In genomic region chr4:121823505-121824170, GRCh38 we compare ENCODE assay signal across 1 cellular context.
TF ChIP-seq lines count a peak whose summit lies in the region.

Gene CCNA2 (minus strand): TSS chr4:121823883. CDS start chr4:121823628, 255 bp downstream.

TF ChIP-seq in HepG2, 621 proteins besides CTCF, POLR2A, EP300 and RAD21 (continued from another document and continues in another):
- TF ChIP-seq GLMP (CRISPR knock-in tag; IDR thresholded peaks at IDR 0.05; ENCODE audit: borderline replicate concordance): no peak
- peak; percentile 95 for TF ChIP-seq MYC (CRISPR knock-in tag; IDR thresholded peaks at IDR 0.05; ENCODE audit: borderline replicate concordance)
- peak; percentile 92; the same call in 1 of the 2 replicates for TF ChIP-seq ZIK1 (CRISPR knock-in tag; IDR thresholded peaks at IDR 0.05; ENCODE audit: borderline replicate concordance, low read depth)
- peak; percentile 74; the same call in 1 of the 2 replicates for TF ChIP-seq ZNF598 (CRISPR knock-in tag; IDR thresholded peaks at IDR 0.05; ENCODE audit: borderline replicate concordance)
- TF ChIP-seq PHF8 (CRISPR knock-in tag; IDR thresholded peaks at IDR 0.05): peak; percentile 92
- peak; percentile 78 for TF ChIP-seq GABPB1 (CRISPR knock-in tag; IDR thresholded peaks at IDR 0.05)
- TF ChIP-seq ZNF557 (CRISPR knock-in tag; IDR thresholded peaks at IDR 0.05): 0 out of 2 replicates have a peak, but pooled peaks have one; percentile 48
- TF ChIP-seq ZNF17 (CRISPR knock-in tag; IDR thresholded peaks at IDR 0.05): no peak
- TF ChIP-seq KLF15 (CRISPR knock-in tag; IDR thresholded peaks at IDR 0.05; ENCODE audit: borderline replicate concordance): no peak
- no peak; the same call in 1 of the 2 replicates for TF ChIP-seq ARNTL (CRISPR knock-in tag; IDR thresholded peaks at IDR 0.05)
- TF ChIP-seq ZXDC (CRISPR knock-in tag; IDR thresholded peaks at IDR 0.05): 0 out of 2 replicates have a peak, but pooled peaks have one; percentile 45
- TF ChIP-seq CEBPB (IDR thresholded peaks at IDR 0.05; ENCODE audit: borderline replicate concordance, low read depth, low read length): peak; percentile 62; the same call in 1 of the 2 replicates
- TF ChIP-seq SMARCC2 (IDR thresholded peaks at IDR 0.05): no peak
- TF ChIP-seq NFRKB (IDR thresholded peaks at IDR 0.05): no peak
- TF ChIP-seq ZNF841 (CRISPR knock-in tag; IDR thresholded peaks at IDR 0.05; ENCODE audit: borderline replicate concordance): 0 out of 2 replicates have a peak, but pooled peaks have one; percentile 67
- no peak for TF ChIP-seq ZFP62 (CRISPR knock-in tag; IDR thresholded peaks at IDR 0.05)
- no peak for TF ChIP-seq HNRNPUL1 (IDR thresholded peaks at IDR 0.05; ENCODE audit: low read depth, low read length)
- no peak; the same call in 1 of the 2 replicates for TF ChIP-seq AHR (CRISPR knock-in tag; IDR thresholded peaks at IDR 0.05)
- peak; percentile 63; the same call in 1 of the 2 replicates for TF ChIP-seq ZBTB38 (CRISPR knock-in tag; IDR thresholded peaks at IDR 0.05)
- TF ChIP-seq RFX5 (IDR thresholded peaks at IDR 0.05; ENCODE audit: low read depth, low read length): peak; percentile 43; the same call in 1 of the 2 replicates
- TF ChIP-seq ZNF580 (CRISPR knock-in tag; IDR thresholded peaks at IDR 0.05; ENCODE audit: borderline replicate concordance, low read depth): peak; percentile 39; the same call in 1 of the 2 replicates
- no peak for TF ChIP-seq RNF219 (CRISPR knock-in tag; IDR thresholded peaks at IDR 0.05)
- peak; percentile 74 for TF ChIP-seq GMEB1 (CRISPR knock-in tag; IDR thresholded peaks at IDR 0.05; ENCODE audit: borderline replicate concordance)
- peak; percentile 97 for TF ChIP-seq POGZ (CRISPR knock-in tag; IDR thresholded peaks at IDR 0.05)
- no peak for TF ChIP-seq ZBED4 (CRISPR knock-in tag; IDR thresholded peaks at IDR 0.05; ENCODE audit: borderline replicate concordance)
- no peak for TF ChIP-seq ELK4 (CRISPR knock-in tag; IDR thresholded peaks at IDR 0.05; ENCODE audit: borderline replicate concordance)
- TF ChIP-seq FOXO4 (CRISPR knock-in tag; conservative IDR thresholded peaks at IDR 0.05): no peak
- TF ChIP-seq ZNF510 (CRISPR knock-in tag; IDR thresholded peaks at IDR 0.05; ENCODE audit: low read depth): no peak
- TF ChIP-seq ZNF207 (IDR thresholded peaks at IDR 0.05; ENCODE audit: borderline replicate concordance): no peak
- peak; percentile 54 for TF ChIP-seq YY1 (IDR thresholded peaks at IDR 0.05; ENCODE audit: insufficient read depth, insufficient replicate concordance, low read depth, low read length)
- TF ChIP-seq ZNF569 (CRISPR knock-in tag; IDR thresholded peaks at IDR 0.05; ENCODE audit: borderline replicate concordance): no peak
- no peak for TF ChIP-seq ZNF549 (CRISPR knock-in tag; IDR thresholded peaks at IDR 0.05)
- peak; percentile 53 for TF ChIP-seq PATZ1 (CRISPR knock-in tag; IDR thresholded peaks at IDR 0.05)
- peak; percentile 61; the same call in 1 of the 2 replicates for TF ChIP-seq NR2C2 (CRISPR knock-in tag; IDR thresholded peaks at IDR 0.05; ENCODE audit: borderline replicate concordance)
- TF ChIP-seq PBX3 (CRISPR knock-in tag; IDR thresholded peaks at IDR 0.05; ENCODE audit: borderline replicate concordance): peak; percentile 42; the same call in 1 of the 2 replicates
- TF ChIP-seq HINFP (CRISPR knock-in tag; IDR thresholded peaks at IDR 0.05; ENCODE audit: low read depth): no peak; the same call in 1 of the 2 replicates
